ENCODE assay signal across 10 cellular contexts in the genomic region with DNA sequence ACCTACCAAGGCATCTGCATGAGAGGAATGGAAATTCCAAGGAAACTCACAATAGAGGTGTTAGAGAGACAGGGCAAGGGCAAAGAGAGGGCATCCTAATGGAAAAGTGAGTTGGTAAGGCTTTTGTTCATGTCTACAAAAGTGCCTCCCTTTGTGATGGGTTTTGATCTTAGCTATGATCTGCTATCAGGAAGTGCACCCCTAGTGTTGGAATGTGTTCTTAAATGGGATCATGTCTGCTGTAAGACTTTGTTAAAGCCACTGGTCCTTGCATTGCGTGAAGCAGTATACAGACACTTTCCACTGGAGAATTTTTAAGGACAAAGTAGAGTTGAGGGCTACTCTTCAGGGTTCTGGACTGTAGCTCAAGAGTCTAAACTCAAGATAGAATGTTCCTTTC.
A peak's percentile ranks its signal among the peaks of the same experiment; 100 is the strongest.
DNase-seq lines count a peak whose midpoint lies in the region; ATAC-seq, FAIRE-seq and TF ChIP-seq lines count a peak whose summit lies in the region.
"Had no signal": no experiment of that assay in that cellular context is flagged by ENCODE, and none has a peak within 500 bp of the region (broad histone marks: within the 10 kb centered on the region; RNA-seq: fewer than 3 reads in every experiment).

No MANE protein-coding gene starts in this region.

- no peak for FAIRE-seq in GM12878 (lab: Jason Lieb, UNC)

- RAD21 ChIA-PET in GM12878 (lab: Charles Lee; ENCODE audit: unreplicated experiment): no interaction called here

- H3K4me2 ChIP-seq in KMS-11 (no peak overlapping the region), GM12878 (ENCODE audit: control insufficient read depth, insufficient read depth) (peak overlapping the region; percentile 53), neural progenitor cell (no peak overlapping the region)

- no peak for TF ChIP-seq POLR2A in GM12878 (IDR thresholded peaks at IDR 0.05; ENCODE audit: low read depth, low read length)

- SMC1A ChIA-PET in GM12878 (lab: Charles Lee; ENCODE audit: uncharacterized antibody, unreplicated experiment): interaction anchor here (0.7 to 8.7 kb wide), 5 partner anchors 10 to 284 kb away, joined by 3 to 56 read pairs (median 3); a partner anchor contains a TSS

- POLR2A ChIA-PET in GM10248 (lab: Yijun Ruan, JAX): no interaction called here
- POLR2A ChIA-PET in GM12878 (lab: Charles Lee): no interaction called here

- H3K9ac ChIP-seq in KMS-11: no peak overlapping the region
- H3K9ac ChIP-seq in GM12878 (ENCODE audit: control insufficient read depth, insufficient read depth, low read length): no peak overlapping the region
- H3K9ac ChIP-seq in neural progenitor cell: no peak overlapping the region

- no peak for TF ChIP-seq EP300 in GM12878 (IDR thresholded peaks at IDR 0.05; ENCODE audit: borderline replicate concordance in 1 of 2, control insufficient read depth in 1 of 2, low read depth in 2 of 2, low read length in 2 of 2)

- 100% methylated on average over 1 of the region's 1 CpG for WGBS in GM12878 (ENCODE audit: insufficient coverage, insufficient replicate concordance, low lambda C conversion rate, missing lambda C conversion rate)

- H2AFZ ChIP-seq in KMS-11 (ENCODE audit: low read depth) (no peak overlapping the region), GM12878 (ENCODE audit: control insufficient read depth, low read depth, low read length) (no peak overlapping the region), neural progenitor cell (replicated peaks) (no peak overlapping the region)

- peak; percentile 5 for TF ChIP-seq CTCF in GM10248 (IDR thresholded peaks at IDR 0.05; ENCODE audit: control extremely low read depth, extremely low read depth, low read depth, missing control alignments)
- TF ChIP-seq CTCF in KMS-11 (conservative IDR thresholded peaks at IDR 0.05; ENCODE audit: low read depth, low read length): 0 out of 2 replicates have a peak, but pooled peaks have one; percentile 15
- TF ChIP-seq CTCF in GM12878 (IDR thresholded peaks at IDR 0.05 in 2 of 3, conservative IDR thresholded peaks at IDR 0.05 in 1 of 3; ENCODE audit: control insufficient read depth in 2 of 3, extremely low read depth in 1 of 3, insufficient read depth in 1 of 3, low read depth in 3 of 3, low read length in 3 of 3): peak in 2 of 3 experiments; percentile 13 to 36; a peak in 2 of 6 replicates
- peak; percentile 59 for TF ChIP-seq CTCF in neural progenitor cell (IDR thresholded peaks at IDR 0.05)

- CTCF ChIA-PET in GM10248 (lab: Yijun Ruan, JAX) (interaction anchor here (0.7 to 12.4 kb wide), 3 partner anchors 10 to 92 kb away, joined by 3 to 113 read pairs (median 8); a partner anchor contains a TSS), GM12878 (lab: Yijun Ruan, JAX) (interaction anchor here (0.6 to 10.5 kb wide), 8 partner anchors 8 to 776 kb away, joined by 3 to 100 read pairs (median 3); a partner anchor contains a TSS)

- ATAC-seq in GM12878: 0 out of 3 replicates have a peak, but pooled peaks have one; percentile 10
- no peak for ATAC-seq in activated CD4-positive, CD25-positive, alpha-beta regulatory T cell treated with anti-CD3 and anti-CD28 coated beads, Interleukin-2, amount 50 U/mL, for 24 hours

- H3K4me1 ChIP-seq in KMS-11 (ENCODE audit: low read depth, poor library complexity, severe bottlenecking): no peaks in the 10 kb centered on the region
- peaks cover 21% of the 10 kb centered on the region for H3K4me1 ChIP-seq in GM12878 (ENCODE audit: control insufficient read depth, insufficient read depth, low read length)
- H3K4me1 ChIP-seq in neural progenitor cell: peaks cover 28% of the 10 kb centered on the region

- H3K9me3 ChIP-seq in GM12878 (replicated peaks; ENCODE audit: control insufficient read depth, insufficient read depth, low read length) (peaks cover 1% of the 10 kb centered on the region; the same call in 1 of the 3 replicates), neural progenitor cell (ENCODE audit: low read depth) (no peaks in the 10 kb centered on the region)

- H3K79me2 ChIP-seq in KMS-11 (ENCODE audit: insufficient read depth, low read depth) (no peaks in the 10 kb centered on the region), GM12878 (ENCODE audit: control insufficient read depth, insufficient read depth, low read length) (peaks cover 23% of the 10 kb centered on the region), neural progenitor cell (ENCODE audit: low read depth) (peaks cover 74% of the 10 kb centered on the region)

- no peak overlapping the region for H3K4me3 ChIP-seq in KMS-11 (IDR thresholded peaks at IDR 0.05; ENCODE audit: insufficient read depth, low read depth, low read length)
- H3K4me3 ChIP-seq in GM12878: no peak overlapping the region
- H3K4me3 ChIP-seq in neural progenitor cell: no peak overlapping the region

- H4K20me1 ChIP-seq in KMS-11 (ENCODE audit: insufficient read depth): no peaks in the 10 kb centered on the region
- H4K20me1 ChIP-seq in GM12878 (ENCODE audit: control insufficient read depth, insufficient read depth): no peaks in the 10 kb centered on the region
- H4K20me1 ChIP-seq in neural progenitor cell (ENCODE audit: low read depth): peaks cover 64% of the 10 kb centered on the region

- H3K27ac ChIP-seq in KMS-11 (no peak overlapping the region), GM12878 (ENCODE audit: control insufficient read depth, insufficient read depth) (no peak overlapping the region), neural progenitor cell (no peak overlapping the region)

- TSS peak; percentile 18 for BruUV-seq in GM12878 (replicated peaks; lab: Mats Ljungman, UMichigan)

- H3K27me3 ChIP-seq in KMS-11 (ENCODE audit: insufficient read depth, low read depth) (no peaks in the 10 kb centered on the region), GM12878 (replicated peaks in 1 of 2; ENCODE audit: control insufficient read depth in 2 of 2, insufficient read depth in 2 of 2, low read length in 1 of 2) (no peaks in the 10 kb centered on the region), neural progenitor cell (no peaks in the 10 kb centered on the region)

- H3F3A ChIP-seq in neural progenitor cell (ENCODE audit: low read depth): peaks cover 6% of the 10 kb centered on the region

- no peak overlapping the region for H3K27ac Mint-ChIP-seq in neural progenitor cell

- H3K4me1 Mint-ChIP-seq in neural progenitor cell: peaks cover 41% of the 10 kb centered on the region

- intact Hi-C loops in GM12878 (cut with micrococcal nuclease; ENCODE audit: unreplicated experiment): no loop called here

- no peak for DNase-seq in GM10248 (ENCODE audit: extremely low spot score)
- DNase-seq in GM12878 (ENCODE audit: low read depth, low spot score): no peak
- DNase-seq in neural progenitor cell (ENCODE audit: low spot score): peak; percentile 57
- DNase-seq in stimulated activated CD4-positive, alpha-beta T cell treated with anti-CD3 and anti-CD28 coated beads, Interleukin-12 subunit alpha, Interleukin-12 subunit beta, amount 100 ng/mL, for 4 hours: no peak
- no peak for DNase-seq in NCI-H2227 treated with DMSO at 0.1 percent for 48 hours (lab: John Stamatoyannopoulos, UW)
- no peak for DNase-seq in NCI-H146 (lab: John Stamatoyannopoulos, UW)
- DNase-seq: activated CD4-positive, alpha-beta T cell treated with anti-CD3 and anti-CD28 coated beads, Interleukin-2, amount 50 U/mL, for 1 hour; hypothalamus had no signal

- no peaks in the 10 kb centered on the region for H3K36me3 ChIP-seq in KMS-11 (ENCODE audit: insufficient read depth)
- H3K36me3 ChIP-seq in GM12878 (ENCODE audit: control insufficient read depth in 2 of 2, insufficient read depth in 2 of 2, low read length in 1 of 2): 0 out of 4 replicates have a peak, but pooled peaks cover 0 to 2% of the 10 kb centered on the region in 2 experiments
- H3K36me3 ChIP-seq in neural progenitor cell: peaks cover 3% of the 10 kb centered on the region

- no peaks in the 10 kb centered on the region for H3K27me3 Mint-ChIP-seq in neural progenitor cell (ENCODE audit: insufficient read depth, low read depth)

- in situ Hi-C loops in GM12878 (cut with MboI): no loop called here

- TF ChIP-seq RAD21 in GM12878 (IDR thresholded peaks at IDR 0.05; ENCODE audit: insufficient read depth, low read depth, low read length): no peak

- no peak overlapping the region for H3K4me3 Mint-ChIP-seq in neural progenitor cell

- peaks cover 7% of the 10 kb centered on the region for H3K9me3 Mint-ChIP-seq in neural progenitor cell

- peaks cover 28% of the 10 kb centered on the region for H3K36me3 Mint-ChIP-seq in neural progenitor cell

TF ChIP-seq in GM12878, 131 proteins besides CTCF, POLR2A, EP300 and RAD21 (continues in another document):
- TF ChIP-seq ZZZ3 (IDR thresholded peaks at IDR 0.05; ENCODE audit: control insufficient read depth, insufficient read length, low read depth) (no peak), SIX5 (IDR thresholded peaks at IDR 0.05; ENCODE audit: low read depth, low read length, severe bottlenecking) (no peak), CBX5 (IDR thresholded peaks at IDR 0.05; ENCODE audit: low read depth) (no peak), MTA2 (IDR thresholded peaks at IDR 0.05; ENCODE audit: low read depth) (no peak), SMARCA5 (IDR thresholded peaks at IDR 0.05) (no peak), ZNF24 (IDR thresholded peaks at IDR 0.05) (no peak)
- TF ChIP-seq, protein P1, sequence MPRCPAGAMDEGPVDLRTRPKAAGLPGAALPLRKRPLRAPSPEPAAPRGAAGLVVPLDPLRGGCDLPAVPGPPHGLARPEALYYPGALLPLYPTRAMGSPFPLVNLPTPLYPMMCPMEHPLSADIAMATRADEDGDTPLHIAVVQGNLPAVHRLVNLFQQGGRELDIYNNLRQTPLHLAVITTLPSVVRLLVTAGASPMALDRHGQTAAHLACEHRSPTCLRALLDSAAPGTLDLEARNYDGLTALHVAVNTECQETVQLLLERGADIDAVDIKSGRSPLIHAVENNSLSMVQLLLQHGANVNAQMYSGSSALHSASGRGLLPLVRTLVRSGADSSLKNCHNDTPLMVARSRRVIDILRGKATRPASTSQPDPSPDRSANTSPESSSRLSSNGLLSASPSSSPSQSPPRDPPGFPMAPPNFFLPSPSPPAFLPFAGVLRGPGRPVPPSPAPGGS (IDR thresholded peaks at IDR 0.05; ENCODE audit: borderline replicate concordance, insufficient read depth, low read depth, low read length, poor library complexity, severe bottlenecking): no peak

Comparison
In these comparisons a context has a peak if more than half of its experiments do, and no peak if none do; other contexts are left out.
1. CTCF ChIP-seq: peak in every context shown above with its lines; median percentile 59 in neural progenitor cell; 24 in GM12878; 15 in KMS-11; 5 in GM10248.